20 cellular contexts compared by ENCODE assay signal in genomic region chr4:129546531-129546930, GRCh38.
DNase-seq lines count a peak whose midpoint lies in the region; ATAC-seq, FAIRE-seq and TF ChIP-seq lines count a peak whose summit lies in the region.
"Had no signal": no experiment of that assay in that cellular context is flagged by ENCODE, and none has a peak within 500 bp of the region (broad histone marks: within the 10 kb centered on the region; RNA-seq: fewer than 3 reads in every experiment).

No MANE protein-coding gene starts in this region.

- no peaks in the 10 kb centered on the region for H3K9me1 ChIP-seq in endothelial cell of umbilical vein (replicated peaks; ENCODE audit: control insufficient read depth, extremely low read depth, insufficient read depth, low read length)

- BruUV-seq in MCF 10A (replicated peaks; lab: Mats Ljungman, UMichigan) (no TSS peak), mammary epithelial cell (replicated peaks; lab: Mats Ljungman, UMichigan) (no TSS peak), endothelial cell of umbilical vein (replicated peaks; lab: Mats Ljungman, UMichigan) (TSS peak; percentile 97)

- peaks cover 4% of the 10 kb centered on the region for H3K9me3 Mint-ChIP-seq in MCF 10A (ENCODE audit: unreplicated experiment)
- no peaks in the 10 kb centered on the region for H3K9me3 Mint-ChIP-seq in CD4-positive, alpha-beta memory T cell
- H3K9me3 Mint-ChIP-seq: CD8-positive, alpha-beta memory T cell; GM23338 had no signal

- H3K9me3 ChIP-seq in mammary epithelial cell (replicated peaks; ENCODE audit: insufficient read depth, low read length) (no peaks in the 10 kb centered on the region), endothelial cell of umbilical vein (replicated peaks; ENCODE audit: control insufficient read depth, insufficient read depth, low read length) (no peaks in the 10 kb centered on the region), parathyroid adenoma (ENCODE audit: control insufficient read depth, low read length) (no peaks in the 10 kb centered on the region)
- no peaks in the 10 kb centered on the region for H3K9me3 ChIP-seq in CD4-positive, alpha-beta memory T cell (ENCODE audit: control insufficient read depth in 1 of 2, low read length in 2 of 2)

- WGBS in mammary epithelial cell (ENCODE audit: low coverage, missing lambda C conversion rate) = 67% methylated on average over 1 of the region's 1 CpG

- H2AFZ ChIP-seq in mammary epithelial cell (ENCODE audit: low read depth, low read length) = no peak overlapping the region
- H2AFZ ChIP-seq in endothelial cell of umbilical vein (ENCODE audit: low read depth, low read length) = no peak overlapping the region
- H2AFZ ChIP-seq in parathyroid adenoma = no peak overlapping the region

- no peaks in the 10 kb centered on the region for H3K4me1 ChIP-seq in mammary epithelial cell (ENCODE audit: insufficient read depth, low read length)
- H3K4me1 ChIP-seq in endothelial cell of umbilical vein (ENCODE audit: control insufficient read depth, extremely low read depth, insufficient read depth, low read length) = peaks cover 24% of the 10 kb centered on the region
- H3K4me1 ChIP-seq in parathyroid adenoma = no peaks in the 10 kb centered on the region
- no peaks in the 10 kb centered on the region for H3K4me1 ChIP-seq in CD4-positive, alpha-beta memory T cell (ENCODE audit: insufficient read depth, low read length)

- no peak overlapping the region for H3K4me3 ChIP-seq in mammary epithelial cell (replicated peaks in 1 of 3; ENCODE audit: insufficient read depth in 1 of 3, low read depth in 2 of 3, low read length in 3 of 3)
- peak overlapping the region in 1 of 3 experiments; percentile 25 for H3K4me3 ChIP-seq in endothelial cell of umbilical vein (replicated peaks in 1 of 3; ENCODE audit: insufficient read depth in 1 of 3, low read depth in 1 of 3, low read length in 3 of 3)
- no peak overlapping the region for H3K4me3 ChIP-seq in parathyroid adenoma (ENCODE audit: low read depth, low read length)
- no peak overlapping the region for H3K4me3 ChIP-seq in CD4-positive, alpha-beta memory T cell (ENCODE audit: low read length in 2 of 2)
- H3K4me3 ChIP-seq: BLaER1 treated with 17β-estradiol and CSF1 and Interleukin-3, amounts not matched to agents 10 nM and 100 nM; GM23338 had no signal

- H3K4me1 Mint-ChIP-seq in MCF 10A (ENCODE audit: insufficient read depth, unreplicated experiment) = peaks cover 6% of the 10 kb centered on the region
- H3K4me1 Mint-ChIP-seq in CD4-positive, alpha-beta memory T cell = no peaks in the 10 kb centered on the region
- H3K4me1 Mint-ChIP-seq: B cell; CD8-positive, alpha-beta memory T cell; GM23338 had no signal

- DNase-seq in MCF 10A (ENCODE audit: unreplicated experiment) (no peak), mammary epithelial cell (no peak), endothelial cell of umbilical vein (ENCODE audit: low read depth, low spot score) (no peak), OCI-M2 (lab: John Stamatoyannopoulos, UW; ENCODE audit: unreplicated experiment) (no peak)
- DNase-seq in CD4-positive, alpha-beta memory T cell = no peak
- DNase-seq: 8988T; CD8-positive, alpha-beta memory T cell; COR-L47; DMS 273 treated with DMSO at 0.1 percent for 48 hours; DND-41; HCEC 1CT had no signal

- H3K36me3 Mint-ChIP-seq in MCF 10A (ENCODE audit: insufficient read depth, unreplicated experiment) = no peaks in the 10 kb centered on the region
- no peaks in the 10 kb centered on the region for H3K36me3 Mint-ChIP-seq in CD4-positive, alpha-beta memory T cell
- H3K36me3 Mint-ChIP-seq: CD8-positive, alpha-beta memory T cell had no signal

- TF ChIP-seq POLR2A in endothelial cell of umbilical vein (IDR thresholded peaks at IDR 0.05; ENCODE audit: low read depth, low read length) = no peak

- dilution Hi-C loops in mammary epithelial cell (cut with HindIII; ENCODE audit: low sequenced_read_pairs) (no loop called here), endothelial cell of umbilical vein (cut with MboI; ENCODE audit: extremely low pct_ligation_motif_present, low sequenced_read_pairs) (no loop called here)

- H3K36me3 ChIP-seq in mammary epithelial cell (ENCODE audit: insufficient read depth, low read length) (no peaks in the 10 kb centered on the region), endothelial cell of umbilical vein (ENCODE audit: control insufficient read depth in 2 of 2, extremely low read depth in 1 of 2, insufficient read depth in 2 of 2, low read length in 2 of 2) (no peaks in the 10 kb centered on the region), parathyroid adenoma (ENCODE audit: control insufficient read depth, insufficient read depth, low read length) (no peaks in the 10 kb centered on the region)
- H3K36me3 ChIP-seq in CD4-positive, alpha-beta memory T cell (ENCODE audit: insufficient read depth, low read length) = no peaks in the 10 kb centered on the region
- H3K36me3 ChIP-seq: BLaER1 treated with 17β-estradiol and CSF1 and Interleukin-3, amounts not matched to agents 10 nM and 100 nM had no signal

- no peak overlapping the region for H3K9ac ChIP-seq in mammary epithelial cell (ENCODE audit: insufficient read depth, low read length)
- H3K9ac ChIP-seq in endothelial cell of umbilical vein (replicated peaks; ENCODE audit: extremely low read depth, insufficient read depth, low read length) = peak overlapping the region; percentile 70
- H3K9ac ChIP-seq in parathyroid adenoma = no peak overlapping the region
- H3K9ac ChIP-seq: BLaER1 treated with 17β-estradiol and CSF1 and Interleukin-3, amounts not matched to agents 10 nM and 100 nM had no signal

- no peaks in the 10 kb centered on the region for H3K27me3 Mint-ChIP-seq in MCF 10A (ENCODE audit: insufficient read depth, unreplicated experiment)
- peaks cover 0 to 1% of the 10 kb centered on the region in 2 donors for H3K27me3 Mint-ChIP-seq in CD4-positive, alpha-beta memory T cell
- H3K27me3 Mint-ChIP-seq: B cell; CD8-positive, alpha-beta memory T cell had no signal

- H3K4me2 ChIP-seq in mammary epithelial cell (ENCODE audit: insufficient read depth, low read depth, low read length) (no peak overlapping the region), endothelial cell of umbilical vein (ENCODE audit: insufficient read depth, low read length) (peak overlapping the region; percentile 79), parathyroid adenoma (ENCODE audit: low read length) (no peak overlapping the region)
- H3K4me2 ChIP-seq: GM23338 had no signal

- in situ Hi-C loops in mammary epithelial cell (cut with MboI; ENCODE audit: low sequenced_read_pairs in 2 of 2) = no loop called here

- TF ChIP-seq CTCF in MCF 10A (IDR thresholded peaks at IDR 0.05; ENCODE audit: unreplicated experiment) (no peak), mammary epithelial cell (conservative IDR thresholded peaks at IDR 0.05 in 1 of 2, IDR thresholded peaks at IDR 0.05 in 1 of 2; ENCODE audit: extremely low read depth in 1 of 2, insufficient read depth in 1 of 2, low read depth in 1 of 2, low read length in 2 of 2) (no peak), endothelial cell of umbilical vein (IDR thresholded peaks at IDR 0.05; ENCODE audit: extremely low read depth in 1 of 2, insufficient read depth in 1 of 2, low read depth in 1 of 2, low read length in 2 of 2) (no peak), parathyroid adenoma (IDR thresholded peaks at IDR 0.05) (no peak)

- CTCF ChIA-PET in MCF 10A (lab: Yijun Ruan, JAX) (interaction anchor here (0.7 to 1.2 kb wide), 2 partner anchors 89 to 94 kb away, joined by 3 read pairs; no protein-coding TSS in a partner anchor), mammary epithelial cell (lab: Charles Lee; ENCODE audit: low non-redundant PET) (no interaction called here), endothelial cell of umbilical vein (lab: Charles Lee) (interaction anchor here (1.2 to 2.1 kb wide), 3 partner anchors 15 to 184 kb away, joined by 3 to 7 read pairs (median 5); no protein-coding TSS in a partner anchor)
- CTCF ChIA-PET in CD4-positive, alpha-beta memory T cell (lab: Charles Lee; ENCODE audit: partially characterized antibody) = no interaction called here

- H3K27ac Mint-ChIP-seq in MCF 10A (ENCODE audit: low read depth, unreplicated experiment) = peak overlapping the region; percentile 61
- no peak overlapping the region for H3K27ac Mint-ChIP-seq in CD4-positive, alpha-beta memory T cell
- H3K27ac Mint-ChIP-seq: B cell; CD8-positive, alpha-beta memory T cell; GM23338 had no signal

- ATAC-seq in GM21515 (IDR thresholded peaks at IDR 0.05; ENCODE audit: unreplicated experiment) = no peak
- ATAC-seq: GM23338 had no signal

- no peaks in the 10 kb centered on the region for H3K79me2 ChIP-seq in mammary epithelial cell (ENCODE audit: insufficient read depth, low read length)
- H3K79me2 ChIP-seq in endothelial cell of umbilical vein (ENCODE audit: control insufficient read depth, insufficient read depth, low read length) = no peaks in the 10 kb centered on the region
- H3K79me2 ChIP-seq in parathyroid adenoma = no peaks in the 10 kb centered on the region

- H3K27me3 ChIP-seq in mammary epithelial cell (ENCODE audit: insufficient read depth, low read length) (no peaks in the 10 kb centered on the region), endothelial cell of umbilical vein (ENCODE audit: control insufficient read depth in 2 of 2, insufficient read depth in 2 of 2, low read length in 2 of 2) (no peaks in the 10 kb centered on the region), parathyroid adenoma (ENCODE audit: control insufficient read depth, insufficient read depth, low read length) (no peaks in the 10 kb centered on the region)
- H3K27me3 ChIP-seq in CD4-positive, alpha-beta memory T cell (ENCODE audit: insufficient read depth, low read length) = no peaks in the 10 kb centered on the region
- H3K27me3 ChIP-seq: BLaER1 treated with 17β-estradiol and CSF1 and Interleukin-3, amounts not matched to agents 10 nM and 100 nM had no signal

- POLR2A ChIA-PET in MCF 10A (lab: Yijun Ruan, JAX) = interaction anchor here (0.6 to 0.7 kb wide), 2 partner anchors 95 to 171 kb away, joined by 3 read pairs; no protein-coding TSS in a partner anchor
- POLR2A ChIA-PET in endothelial cell of umbilical vein (lab: Charles Lee) = no interaction called here
- POLR2A ChIA-PET in CD4-positive, alpha-beta memory T cell (lab: Charles Lee; ENCODE audit: partially characterized antibody) = no interaction called here

- peak; percentile 44 for FAIRE-seq in A204.1 (lab: Jason Lieb, UNC)
- no peak for FAIRE-seq in endothelial cell of umbilical vein (lab: Jason Lieb, UNC)
- FAIRE-seq: GM12891, GM19239, H54 had no signal

- no peak overlapping the region for H3K27ac ChIP-seq in mammary epithelial cell (ENCODE audit: insufficient read depth, low read depth, low read length)
- peak overlapping the region; percentile 87 for H3K27ac ChIP-seq in endothelial cell of umbilical vein (ENCODE audit: insufficient read depth, low read depth, low read length)
- H3K27ac ChIP-seq in parathyroid adenoma = peak overlapping the region; percentile 29
- no peak overlapping the region for H3K27ac ChIP-seq in CD4-positive, alpha-beta memory T cell (ENCODE audit: low read depth, low read length)
- H3K27ac ChIP-seq: BLaER1 treated with 17β-estradiol and CSF1 and Interleukin-3, amounts not matched to agents 10 nM and 100 nM had no signal

- peak overlapping the region; percentile 7 for H3K4me3 Mint-ChIP-seq in MCF 10A (ENCODE audit: unreplicated experiment)
- no peak overlapping the region for H3K4me3 Mint-ChIP-seq in CD4-positive, alpha-beta memory T cell
- H3K4me3 Mint-ChIP-seq: B cell; CD8-positive, alpha-beta memory T cell; GM23338 had no signal

- no peaks in the 10 kb centered on the region for H4K20me1 ChIP-seq in mammary epithelial cell (ENCODE audit: insufficient read depth, low read length)
- no peaks in the 10 kb centered on the region for H4K20me1 ChIP-seq in endothelial cell of umbilical vein (replicated peaks; ENCODE audit: control insufficient read depth, extremely low read depth, insufficient read depth, low read length)
- H4K20me1 ChIP-seq: BLaER1 treated with 17β-estradiol and CSF1 and Interleukin-3, amounts not matched to agents 10 nM and 100 nM had no signal

- intact Hi-C loops in MCF 10A (cut with micrococcal nuclease) = no loop called here
- intact Hi-C loops in mammary epithelial cell (cut with micrococcal nuclease) = no loop called here
- intact Hi-C loops in endothelial cell of umbilical vein (cut with micrococcal nuclease) = loop anchor here (1.0 to 10.0 kb wide), 4 partner anchors 15 to 454 kb away; partner anchors contain the start of gene SCLT1
- intact Hi-C loops in CD4-positive, alpha-beta memory T cell (cut with micrococcal nuclease) = no loop called here

Comparison
In these comparisons a context has a peak if more than half of its experiments do, and no peak if none do; other contexts are left out.
1. CTCF ChIA-PET loops: an anchor here in MCF 10A (0.7 to 1.2 kb wide) and endothelial cell of umbilical vein (1.2 to 2.1 kb wide); none called in mammary epithelial cell and CD4-positive, alpha-beta memory T cell.
2. H3K27ac ChIP-seq: peak in endothelial cell of umbilical vein (single experiment) and parathyroid adenoma (single experiment); none in mammary epithelial cell (single experiment) and CD4-positive, alpha-beta memory T cell (single experiment).